Comparison of ENCODE assay signal across 1 cellular context in genomic region chr9:123121457-123121856, GRCh38.
TF ChIP-seq lines count a peak whose summit lies in the region.

No MANE protein-coding gene starts in this region.

TF ChIP-seq in HepG2, 621 proteins besides CTCF, POLR2A, EP300 and RAD21 (continued from another document):
- TF ChIP-seq ZNF576 (CRISPR knock-in tag; IDR thresholded peaks at IDR 0.05), result no peak
- peak; percentile 42; the same call in 1 of the 2 replicates for TF ChIP-seq HNF1A (IDR thresholded peaks at IDR 0.05; ENCODE audit: low read depth)
- no peak for TF ChIP-seq HNF1A (CRISPR knock-in tag; IDR thresholded peaks at IDR 0.05; ENCODE audit: borderline replicate concordance)
- TF ChIP-seq GATAD2A (CRISPR knock-in tag; IDR thresholded peaks at IDR 0.05), result peak; percentile 30; the same call in 1 of the 2 replicates
- TF ChIP-seq, protein P1, sequence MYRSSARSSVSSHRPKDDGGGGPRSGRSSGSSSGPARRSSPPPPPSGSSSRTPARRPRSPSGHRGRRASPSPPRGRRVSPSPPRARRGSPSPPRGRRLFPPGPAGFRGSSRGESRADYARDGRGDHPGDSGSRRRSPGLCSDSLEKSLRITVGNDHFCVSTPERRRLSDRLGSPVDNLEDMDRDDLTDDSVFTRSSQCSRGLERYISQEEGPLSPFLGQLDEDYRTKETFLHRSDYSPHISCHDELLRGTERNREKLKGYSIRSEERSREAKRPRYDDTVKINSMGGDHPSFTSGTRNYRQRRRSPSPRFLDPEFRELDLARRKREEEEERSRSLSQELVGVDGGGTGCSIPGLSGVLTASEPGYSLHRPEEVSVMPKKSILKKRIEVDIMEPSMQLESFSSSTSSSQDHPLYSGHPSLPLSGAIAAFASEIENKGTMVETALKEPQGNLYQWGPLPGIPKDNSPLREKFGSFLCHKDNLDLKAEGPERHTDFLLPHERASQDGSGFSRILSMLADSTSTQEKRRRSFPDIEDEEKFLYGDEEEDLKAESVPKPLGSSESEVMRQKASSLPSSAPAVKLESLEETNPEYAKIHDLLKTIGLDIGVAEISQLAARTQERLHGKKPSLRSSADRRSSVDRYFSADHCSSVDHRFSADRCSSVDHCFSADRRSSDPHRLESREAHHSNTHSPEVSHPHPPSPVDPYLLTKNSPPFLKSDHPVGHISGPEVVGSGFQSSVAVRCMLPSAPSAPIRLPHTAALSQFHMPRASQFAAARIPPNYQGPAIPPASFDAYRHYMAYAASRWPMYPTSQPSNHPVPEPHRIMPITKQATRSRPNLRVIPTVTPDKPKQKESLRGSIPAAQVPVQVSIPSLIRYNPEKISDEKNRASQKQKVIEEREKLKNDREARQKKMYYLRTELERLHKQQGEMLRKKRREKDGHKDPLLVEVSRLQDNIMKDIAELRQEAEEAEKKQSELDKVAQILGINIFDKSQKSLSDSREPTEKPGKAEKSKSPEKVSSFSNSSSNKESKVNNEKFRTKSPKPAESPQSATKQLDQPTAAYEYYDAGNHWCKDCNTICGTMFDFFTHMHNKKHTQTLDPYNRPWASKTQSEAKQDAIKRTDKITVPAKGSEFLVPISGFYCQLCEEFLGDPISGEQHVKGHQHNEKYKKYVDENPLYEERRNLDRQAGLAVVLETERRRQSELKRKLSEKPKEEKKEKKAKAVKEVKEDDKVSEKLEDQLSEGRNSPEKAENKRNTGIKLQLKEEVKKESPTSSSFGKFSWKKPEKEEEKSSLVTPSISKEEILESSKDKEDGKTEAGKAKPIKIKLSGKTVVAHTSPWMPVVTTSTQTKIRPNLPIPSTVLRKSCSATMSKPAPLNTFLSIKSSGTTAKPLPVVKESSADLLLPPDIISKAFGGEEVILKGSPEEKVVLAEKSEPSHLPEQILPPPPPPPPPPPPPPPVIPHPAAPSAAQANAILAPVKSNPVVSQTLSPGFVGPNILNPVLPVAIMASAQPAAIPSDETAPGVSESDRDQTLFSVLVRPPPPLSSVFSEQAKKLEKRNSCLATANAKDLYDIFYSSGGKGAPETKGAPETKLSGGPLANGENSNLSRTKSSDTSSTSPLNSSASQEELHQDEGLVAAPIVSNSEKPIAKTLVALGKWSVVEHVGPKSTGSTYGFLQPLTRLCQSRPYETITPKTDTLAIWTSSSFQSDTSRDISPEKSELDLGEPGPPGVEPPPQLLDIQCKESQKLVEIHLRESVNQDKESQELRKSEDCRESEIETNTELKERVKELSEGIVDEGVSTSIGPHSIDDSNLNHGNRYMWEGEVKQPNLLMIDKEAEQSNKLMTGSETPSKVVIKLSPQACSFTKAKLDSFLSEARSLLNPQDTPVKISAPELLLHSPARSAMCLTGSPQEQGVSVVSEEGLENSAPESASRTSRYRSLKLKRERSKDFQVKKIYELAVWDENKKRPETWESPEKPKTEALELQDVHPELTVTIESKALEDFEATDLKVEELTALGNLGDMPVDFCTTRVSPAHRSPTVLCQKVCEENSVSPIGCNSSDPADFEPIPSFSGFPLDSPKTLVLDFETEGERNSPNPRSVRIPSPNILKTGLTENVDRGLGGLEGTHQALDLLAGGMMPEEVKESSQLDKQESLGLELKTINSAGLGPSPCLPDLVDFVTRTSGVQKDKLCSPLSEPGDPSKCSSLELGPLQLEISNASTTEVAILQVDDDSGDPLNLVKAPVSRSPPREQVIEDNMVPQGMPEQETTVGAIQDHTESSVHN (CRISPR knock-in tag; IDR thresholded peaks at IDR 0.05), result no peak
- peak; percentile 67; the same call in 1 of the 2 replicates for TF ChIP-seq NCOR1 (IDR thresholded peaks at IDR 0.05; ENCODE audit: borderline replicate concordance, low read length)
- TF ChIP-seq, protein P2, sequence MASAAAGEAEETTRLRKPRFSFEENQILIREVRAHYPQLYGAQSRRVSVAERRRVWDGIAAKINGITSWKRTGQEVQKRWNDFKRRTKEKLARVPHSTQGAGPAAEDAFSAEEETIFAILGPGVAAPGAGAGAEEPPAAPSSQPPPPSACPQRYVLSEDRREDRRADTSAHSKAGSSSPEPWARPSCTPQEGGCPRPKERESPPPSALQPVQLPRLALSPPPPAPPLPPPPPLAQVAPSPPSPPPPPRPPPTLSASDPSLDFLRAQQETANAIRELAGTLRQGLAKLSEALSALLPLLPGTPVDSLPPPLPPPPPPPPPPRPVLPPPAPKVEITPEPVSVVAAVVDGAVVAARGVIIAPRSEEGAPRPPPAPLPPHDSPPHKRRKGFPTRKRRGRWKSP (CRISPR knock-in tag; IDR thresholded peaks at IDR 0.05), result no peak
- TF ChIP-seq TRAFD1 (CRISPR knock-in tag; IDR thresholded peaks at IDR 0.05; ENCODE audit: borderline replicate concordance), result no peak
- TF ChIP-seq, protein P3, sequence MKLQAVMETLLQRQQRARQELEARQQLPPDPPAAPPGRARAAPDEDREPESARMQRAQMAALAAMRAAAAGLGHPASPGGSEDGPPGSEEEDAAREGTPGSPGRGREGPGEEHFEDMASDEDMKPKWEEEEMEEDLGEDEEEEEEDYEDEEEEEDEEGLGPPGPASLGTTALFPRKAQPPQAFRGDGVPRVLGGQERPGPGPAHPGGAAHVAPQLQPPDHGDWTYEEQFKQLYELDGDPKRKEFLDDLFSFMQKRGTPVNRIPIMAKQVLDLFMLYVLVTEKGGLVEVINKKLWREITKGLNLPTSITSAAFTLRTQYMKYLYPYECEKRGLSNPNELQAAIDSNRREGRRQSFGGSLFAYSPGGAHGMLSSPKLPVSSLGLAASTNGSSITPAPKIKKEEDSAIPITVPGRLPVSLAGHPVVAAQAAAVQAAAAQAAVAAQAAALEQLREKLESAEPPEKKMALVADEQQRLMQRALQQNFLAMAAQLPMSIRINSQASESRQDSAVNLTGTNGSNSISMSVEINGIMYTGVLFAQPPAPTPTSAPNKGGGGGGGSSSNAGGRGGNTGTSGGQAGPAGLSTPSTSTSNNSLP (IDR thresholded peaks at IDR 0.05; ENCODE audit: low read depth, low read length), result peak; percentile 55; the same call in 1 of the 2 replicates
- TF ChIP-seq SRF (IDR thresholded peaks at IDR 0.05; ENCODE audit: low read depth, low read length), result no peak
- TF ChIP-seq HNF4A (CRISPR knock-in tag; IDR thresholded peaks at IDR 0.05), result peak; percentile 51; the same call in 1 of the 2 replicates
- no peak for TF ChIP-seq IKZF5 (CRISPR knock-in tag; IDR thresholded peaks at IDR 0.05)
- peak; percentile 71; the same call in 1 of the 2 replicates for TF ChIP-seq ATM (IDR thresholded peaks at IDR 0.05; ENCODE audit: borderline replicate concordance)
- TF ChIP-seq, protein P4, sequence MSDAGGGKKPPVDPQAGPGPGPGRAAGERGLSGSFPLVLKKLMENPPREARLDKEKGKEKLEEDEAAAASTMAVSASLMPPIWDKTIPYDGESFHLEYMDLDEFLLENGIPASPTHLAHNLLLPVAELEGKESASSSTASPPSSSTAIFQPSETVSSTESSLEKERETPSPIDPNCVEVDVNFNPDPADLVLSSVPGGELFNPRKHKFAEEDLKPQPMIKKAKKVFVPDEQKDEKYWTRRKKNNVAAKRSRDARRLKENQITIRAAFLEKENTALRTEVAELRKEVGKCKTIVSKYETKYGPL (CRISPR knock-in tag; IDR thresholded peaks at IDR 0.05), result 0 out of 2 replicates have a peak, but pooled peaks have one; percentile 29
